Comparison of ENCODE assay signal across 8 cellular contexts in the genomic region with DNA sequence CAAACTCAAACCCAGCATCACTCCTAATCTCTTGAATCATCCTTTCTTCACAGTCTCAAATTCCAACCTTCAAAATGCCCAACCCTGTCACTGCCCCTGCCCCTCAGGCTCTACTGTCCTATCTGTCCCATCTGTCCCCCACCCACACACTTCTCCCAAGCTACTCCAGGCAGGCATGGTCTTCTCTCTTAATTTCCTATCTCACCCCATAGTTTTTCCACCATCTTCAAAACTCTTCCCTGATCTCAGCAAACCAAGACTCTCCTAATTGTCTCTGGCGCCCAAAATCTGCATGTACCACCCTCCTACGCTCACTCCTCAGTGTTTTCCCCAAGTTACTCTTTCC. TPM values are rescaled to one million over a fixed set of nuclear protein-coding genes. Genes with fewer than 3 reads are reported as not detected.
DNase-seq lines count a peak whose midpoint lies in the region; ATAC-seq and TF ChIP-seq lines count a peak whose summit lies in the region.

No MANE protein-coding gene starts in this region.

- TF ChIP-seq CTCF in SK-N-SH (IDR thresholded peaks at IDR 0.05), result no peak

- H3K9me2 ChIP-seq in SK-N-SH, result no peaks in the 10 kb centered on the region

- peaks cover 34% of the 10 kb centered on the region for H3K4me1 Mint-ChIP-seq in activated naive CD8-positive, alpha-beta T cell (ENCODE audit: low read depth)
- peaks cover 28 to 48% of the 10 kb centered on the region in 2 donors for H3K4me1 Mint-ChIP-seq in immature natural killer cell

- H3K27me3 Mint-ChIP-seq in activated naive CD8-positive, alpha-beta T cell, result no peaks in the 10 kb centered on the region
- H3K27me3 Mint-ChIP-seq in immature natural killer cell (ENCODE audit: low read depth in 3 of 3), result peaks cover 4 to 11% (median 5%) of the 10 kb centered on the region in 3 donors

- H3K27ac ChIP-seq in SK-N-SH (ENCODE audit: low read depth in 2 of 2, low read length in 1 of 2) (peak overlapping the region; percentile 77 to 90), stomach smooth muscle (ENCODE audit: low read length) (peak overlapping the region; percentile 80)

- H3K4me1 ChIP-seq in SK-N-SH (ENCODE audit: control insufficient read depth in 1 of 2, insufficient read depth in 2 of 2, low read depth in 1 of 2, low read length in 1 of 2), result peaks cover 5 to 6% of the 10 kb centered on the region in 2 experiments; a peak in 2 of 4 replicates
- peaks cover 3% of the 10 kb centered on the region for H3K4me1 ChIP-seq in stomach smooth muscle (ENCODE audit: control insufficient read depth, insufficient read depth, low read length)

- H3K9me3 ChIP-seq in SK-N-SH, result no peaks in the 10 kb centered on the region
- H3K9me3 ChIP-seq in stomach smooth muscle (ENCODE audit: control insufficient read depth in 2 of 2, low read length in 2 of 2), result no peaks in the 10 kb centered on the region

- peak overlapping the region; percentile 97 for H3K9ac ChIP-seq in SK-N-SH
- peak overlapping the region; percentile 81 to 91 for H3K9ac ChIP-seq in stomach smooth muscle (ENCODE audit: low read length in 2 of 2)

- no peaks in the 10 kb centered on the region for H3K27me3 ChIP-seq in SK-N-SH (ENCODE audit: insufficient read depth)
- no peaks in the 10 kb centered on the region for H3K27me3 ChIP-seq in stomach smooth muscle (ENCODE audit: control insufficient read depth in 1 of 2, insufficient read depth in 2 of 2, low read length in 2 of 2)

- H3K4me2 ChIP-seq in SK-N-SH, result peak overlapping the region; percentile 90

- DNase-seq in SK-N-SH (no peak), immature natural killer cell (no peak), DMS114 treated with DMSO at 0.1 percent for 48 hours (lab: John Stamatoyannopoulos, UW; ENCODE audit: unreplicated experiment) (no peak), NCI-H1694 (lab: John Stamatoyannopoulos, UW) (no peak), EL (no peak)

- H3K36me3 ChIP-seq in SK-N-SH (replicated peaks in 1 of 2; ENCODE audit: control insufficient read depth in 1 of 2, insufficient read depth in 2 of 2, low read length in 1 of 2) (no peaks in the 10 kb centered on the region), stomach smooth muscle (ENCODE audit: control insufficient read depth in 2 of 2, insufficient read depth in 2 of 2, low read length in 2 of 2) (no peaks in the 10 kb centered on the region)

- peaks cover 55% of the 10 kb centered on the region for H3K79me2 ChIP-seq in SK-N-SH (ENCODE audit: insufficient read depth)

- CTCF ChIA-PET in SK-N-SH (lab: Yijun Ruan, JAX), result interaction anchor here (0.9 to 1.5 kb wide), 4 partner anchors 16 to 103 kb away, joined by 3 read pairs; no protein-coding TSS in a partner anchor

- H3K4me3 ChIP-seq in SK-N-SH (ENCODE audit: low read depth in 2 of 2, low read length in 1 of 2), result peak overlapping the region; percentile 80 to 97
- H3K4me3 ChIP-seq in stomach smooth muscle (ENCODE audit: low read length in 2 of 2), result peak overlapping the region; percentile 73 to 80

- H2AFZ ChIP-seq in SK-N-SH (ENCODE audit: low read depth), result peak overlapping the region; percentile 85; the same call in 1 of the 2 replicates

- no peak; the same call in 2 of the 3 replicates for ATAC-seq in SK-N-SH treated with all-trans-retinoic acid at 6 μM for 48 hours

- no peak for TF ChIP-seq RAD21 in SK-N-SH (IDR thresholded peaks at IDR 0.05; ENCODE audit: low read length)

- peak overlapping the region; percentile 97 for H3K4me3 Mint-ChIP-seq in activated naive CD8-positive, alpha-beta T cell
- peak overlapping the region; percentile 80 to 96 (median 92) for H3K4me3 Mint-ChIP-seq in immature natural killer cell

- H4K20me1 ChIP-seq in SK-N-SH (ENCODE audit: insufficient read depth), result peaks cover 18% of the 10 kb centered on the region; the same call in 1 of the 2 replicates

- WGBS in SK-N-SH (ENCODE audit: low lambda C conversion rate), result 18% methylated on average over 2 of the region's 2 CpGs

- H3K9me3 Mint-ChIP-seq in activated naive CD8-positive, alpha-beta T cell (ENCODE audit: low read depth), result no peaks in the 10 kb centered on the region
- no peaks in the 10 kb centered on the region for H3K9me3 Mint-ChIP-seq in immature natural killer cell

- H3K36me3 Mint-ChIP-seq in activated naive CD8-positive, alpha-beta T cell, result no peaks in the 10 kb centered on the region
- H3K36me3 Mint-ChIP-seq in immature natural killer cell, result no peaks in the 10 kb centered on the region

- TF ChIP-seq EP300 in SK-N-SH (IDR thresholded peaks at IDR 0.05; ENCODE audit: borderline replicate concordance in 1 of 2, low read depth in 1 of 2, low read length in 1 of 2), result no peak

- POLR2A ChIA-PET in SK-N-SH (lab: Yijun Ruan, JAX), result interaction anchor here (1.0 to 1.6 kb wide), 4 partner anchors 16 to 159 kb away, joined by 3 to 7 read pairs (median 5); a partner anchor contains a TSS

- peak overlapping the region; percentile 85 for H3K27ac Mint-ChIP-seq in activated naive CD8-positive, alpha-beta T cell
- H3K27ac Mint-ChIP-seq in immature natural killer cell, result peak overlapping the region; percentile 76 to 95 (median 90)

- H3F3A ChIP-seq in SK-N-SH (replicated peaks; ENCODE audit: insufficient read depth), result no peaks in the 10 kb centered on the region

TF ChIP-seq in SK-N-SH, 30 proteins besides CTCF, POLR2A, EP300 and RAD21 (continues in another document):
- TF ChIP-seq MEF2A (IDR thresholded peaks at IDR 0.05; ENCODE audit: borderline replicate concordance, low read depth) (no peak), FOSL2 (IDR thresholded peaks at IDR 0.05; ENCODE audit: borderline replicate concordance, low read depth) (no peak), YY1 (IDR thresholded peaks at IDR 0.05; ENCODE audit: low read depth) (no peak; the same call in 1 of the 2 replicates), FOXM1 (IDR thresholded peaks at IDR 0.05; ENCODE audit: low read depth) (no peak), NRF1 (IDR thresholded peaks at IDR 0.05; ENCODE audit: low read depth, low read length) (no peak), SMC3 (IDR thresholded peaks at IDR 0.05; ENCODE audit: low read depth, low read length) (no peak)
- TF ChIP-seq, protein P1, sequence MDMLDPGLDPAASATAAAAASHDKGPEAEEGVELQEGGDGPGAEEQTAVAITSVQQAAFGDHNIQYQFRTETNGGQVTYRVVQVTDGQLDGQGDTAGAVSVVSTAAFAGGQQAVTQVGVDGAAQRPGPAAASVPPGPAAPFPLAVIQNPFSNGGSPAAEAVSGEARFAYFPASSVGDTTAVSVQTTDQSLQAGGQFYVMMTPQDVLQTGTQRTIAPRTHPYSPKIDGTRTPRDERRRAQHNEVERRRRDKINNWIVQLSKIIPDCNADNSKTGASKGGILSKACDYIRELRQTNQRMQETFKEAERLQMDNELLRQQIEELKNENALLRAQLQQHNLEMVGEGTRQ (IDR thresholded peaks at IDR 0.05; ENCODE audit: borderline replicate concordance, low read depth, low read length), result no peak
- TF ChIP-seq, protein P2, sequence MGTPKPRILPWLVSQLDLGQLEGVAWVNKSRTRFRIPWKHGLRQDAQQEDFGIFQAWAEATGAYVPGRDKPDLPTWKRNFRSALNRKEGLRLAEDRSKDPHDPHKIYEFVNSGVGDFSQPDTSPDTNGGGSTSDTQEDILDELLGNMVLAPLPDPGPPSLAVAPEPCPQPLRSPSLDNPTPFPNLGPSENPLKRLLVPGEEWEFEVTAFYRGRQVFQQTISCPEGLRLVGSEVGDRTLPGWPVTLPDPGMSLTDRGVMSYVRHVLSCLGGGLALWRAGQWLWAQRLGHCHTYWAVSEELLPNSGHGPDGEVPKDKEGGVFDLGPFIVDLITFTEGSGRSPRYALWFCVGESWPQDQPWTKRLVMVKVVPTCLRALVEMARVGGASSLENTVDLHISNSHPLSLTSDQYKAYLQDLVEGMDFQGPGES (IDR thresholded peaks at IDR 0.05; ENCODE audit: low read depth, low read length), result no peak

TF ChIP-seq in SK-N-SH treated with all-trans-retinoic acid at 6 μM for 48 hours, 23 proteins besides CTCF, POLR2A, EP300 and RAD21 (continues in another document):
- TF ChIP-seq, protein P3, sequence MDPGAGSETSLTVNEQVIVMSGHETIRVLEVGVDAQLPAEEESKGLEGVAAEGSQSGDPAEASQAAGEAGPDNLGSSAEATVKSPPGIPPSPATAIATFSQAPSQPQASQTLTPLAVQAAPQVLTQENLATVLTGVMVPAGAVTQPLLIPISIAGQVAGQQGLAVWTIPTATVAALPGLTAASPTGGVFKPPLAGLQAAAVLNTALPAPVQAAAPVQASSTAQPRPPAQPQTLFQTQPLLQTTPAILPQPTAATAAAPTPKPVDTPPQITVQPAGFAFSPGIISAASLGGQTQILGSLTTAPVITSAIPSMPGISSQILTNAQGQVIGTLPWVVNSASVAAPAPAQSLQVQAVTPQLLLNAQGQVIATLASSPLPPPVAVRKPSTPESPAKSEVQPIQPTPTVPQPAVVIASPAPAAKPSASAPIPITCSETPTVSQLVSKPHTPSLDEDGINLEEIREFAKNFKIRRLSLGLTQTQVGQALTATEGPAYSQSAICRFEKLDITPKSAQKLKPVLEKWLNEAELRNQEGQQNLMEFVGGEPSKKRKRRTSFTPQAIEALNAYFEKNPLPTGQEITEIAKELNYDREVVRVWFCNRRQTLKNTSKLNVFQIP (CRISPR knock-in tag; IDR thresholded peaks at IDR 0.05; ENCODE audit: borderline replicate concordance, low read depth), result no peak
- TF ChIP-seq ZFP30 (CRISPR knock-in tag; IDR thresholded peaks at IDR 0.05) (no peak), ZNF565 (CRISPR knock-in tag; conservative IDR thresholded peaks at IDR 0.05; ENCODE audit: low read depth) (no peak), TCF4 (CRISPR knock-in tag; IDR thresholded peaks at IDR 0.05; ENCODE audit: borderline replicate concordance) (no peak), ZNF8 (CRISPR knock-in tag; IDR thresholded peaks at IDR 0.05) (no peak), SNAI2 (CRISPR knock-in tag; IDR thresholded peaks at IDR 0.05) (no peak)
- TF ChIP-seq, protein P4, sequence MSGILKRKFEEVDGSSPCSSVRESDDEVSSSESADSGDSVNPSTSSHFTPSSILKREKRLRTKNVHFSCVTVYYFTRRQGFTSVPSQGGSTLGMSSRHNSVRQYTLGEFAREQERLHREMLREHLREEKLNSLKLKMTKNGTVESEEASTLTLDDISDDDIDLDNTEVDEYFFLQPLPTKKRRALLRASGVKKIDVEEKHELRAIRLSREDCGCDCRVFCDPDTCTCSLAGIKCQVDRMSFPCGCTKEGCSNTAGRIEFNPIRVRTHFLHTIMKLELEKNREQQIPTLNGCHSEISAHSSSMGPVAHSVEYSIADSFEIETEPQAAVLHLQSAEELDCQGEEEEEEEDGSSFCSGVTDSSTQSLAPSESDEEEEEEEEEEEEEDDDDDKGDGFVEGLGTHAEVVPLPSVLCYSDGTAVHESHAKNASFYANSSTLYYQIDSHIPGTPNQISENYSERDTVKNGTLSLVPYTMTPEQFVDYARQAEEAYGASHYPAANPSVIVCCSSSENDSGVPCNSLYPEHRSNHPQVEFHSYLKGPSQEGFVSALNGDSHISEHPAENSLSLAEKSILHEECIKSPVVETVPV (CRISPR knock-in tag; IDR thresholded peaks at IDR 0.05), result no peak

RNA-seq across cellular contexts. Expression of a gene that starts 0.6 kb away (rescaled TPM):
- polyA plus RNA-seq in SK-N-SH (2012; rRNA removed) (108 and 141 TPM in 2 replicates), immature natural killer cell (100 to 1,000 TPM; 102 to 191 (median 113) TPM)
- polyA plus RNA-seq in SK-N-SH (2012; cell fraction: cytosol; rRNA removed), result 132 and 140 TPM in 2 replicates
- polyA plus RNA-seq in SK-N-SH (2012; cell fraction: nucleus; rRNA removed), result 43.3 and 103 TPM in 2 replicates
